In the genomic region with DNA sequence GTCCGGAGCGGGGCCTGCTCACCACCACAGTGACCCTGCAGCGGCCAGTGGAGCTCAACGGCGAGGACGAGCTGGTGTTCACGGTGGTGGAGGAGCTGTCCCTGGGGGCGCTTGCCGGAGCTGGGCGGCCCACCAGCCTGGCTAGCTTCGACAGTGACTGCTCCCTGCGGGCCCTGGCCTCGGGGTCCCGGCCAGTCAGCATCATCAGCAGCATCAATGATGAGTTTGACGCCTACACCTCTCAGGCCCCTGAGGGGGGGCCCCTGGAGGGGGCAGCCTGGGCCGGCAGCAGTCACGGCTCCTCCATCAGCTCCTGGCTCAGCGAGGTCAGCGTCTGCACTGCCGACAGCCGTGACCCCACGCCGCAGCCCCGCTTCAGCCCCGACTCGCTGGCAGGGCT, we compare ENCODE assay signal across 8 cellular contexts. TPM values are rescaled to one million over a fixed set of nuclear protein-coding genes. Genes with fewer than 3 reads are reported as not detected.
"Had no signal": no experiment of that assay in that cellular context is flagged by ENCODE, and none has a peak within 500 bp of the region (broad histone marks: within the 10 kb centered on the region; RNA-seq: fewer than 3 reads in every experiment).

No MANE protein-coding gene starts in this region.

- H3K9me3 Mint-ChIP-seq: IgD-negative memory B cell had no signal

- H3K27me3 Mint-ChIP-seq: IgD-negative memory B cell had no signal

- H3K4me3 Mint-ChIP-seq: IgD-negative memory B cell had no signal

- ATAC-seq: HepG2, K562 had no signal

- H3K36me3 Mint-ChIP-seq: IgD-negative memory B cell had no signal

- DNase-seq: IMR-90, KBM-7, KG1 had no signal

- H3K4me1 Mint-ChIP-seq: IgD-negative memory B cell had no signal

- H3K4me3 ChIP-seq: K562 had no signal

- H3K27ac ChIP-seq: HL-60 had no signal

- H3K27ac Mint-ChIP-seq: IgD-negative memory B cell had no signal

RNA-seq across cellular contexts. Expression of a gene that starts 37.4 kb away (rescaled TPM):
- total RNA-seq: HepG2, HT-29, IMR-90 had no signal
- polyA plus RNA-seq: HepG2, IgD-negative memory B cell, IMR-90, K562 had no signal
